In the genomic region with DNA sequence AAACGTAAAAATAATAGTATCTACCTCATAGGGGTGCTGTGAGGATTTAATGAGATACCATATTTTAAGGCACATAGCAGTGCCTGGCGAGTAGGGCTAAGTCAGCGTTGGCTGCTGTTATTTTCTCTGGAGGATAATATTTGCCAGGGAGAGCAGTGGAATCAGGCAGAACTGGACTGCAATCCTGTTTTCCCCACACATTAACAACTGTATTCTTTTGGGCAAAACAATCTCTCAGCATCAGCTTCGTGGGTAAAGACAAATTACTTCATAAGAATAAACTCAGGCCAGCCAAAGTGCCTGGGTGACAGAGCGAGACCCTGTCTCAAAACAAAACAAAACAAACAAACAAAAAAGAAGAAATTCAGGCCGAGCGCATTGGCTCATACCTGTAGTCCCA, we compare ENCODE assay signal across 17 cellular contexts.
"Had no signal": no experiment of that assay in that cellular context is flagged by ENCODE, and none has a peak within 500 bp of the region (broad histone marks: within the 10 kb centered on the region; RNA-seq: fewer than 3 reads in every experiment).

No MANE protein-coding gene starts in this region.

- H3K36me3 ChIP-seq: esophagus squamous epithelium, left lung, pancreas, prostate gland had no signal

- ATAC-seq: left lung; natural killer cell treated with Interleukin-12 subunit alpha and Interleukin-12 subunit beta and Interleukin-15 and Interleukin-18, amount 100 ng/mL, for 72 hours; pancreas had no signal

- H3K27ac ChIP-seq: left lung had no signal

- H3K9me3 ChIP-seq: esophagus squamous epithelium, left lung, pancreas, prostate gland had no signal

- H3K4me3 ChIP-seq: esophagus squamous epithelium, left lung, lung, pancreas, prostate gland, smooth muscle cell had no signal

- DNase-seq: effector memory CD4-positive, alpha-beta T cell; esophagus squamous epithelium; foreskin fibroblast; hippocampal formation; kidney glomerular epithelial cell; left lung; mesenchymal stem cell; midbrain; occipital lobe; pancreas; retina; stimulated activated CD4-positive, alpha-beta T cell treated with anti-CD3 and anti-CD28 coated beads, Interleukin-2, amount 100 ng/mL, for 48 hours; stimulated activated naive CD4-positive, alpha-beta T cell treated with Interleukin-2 at 50 U/mL for 16 hours had no signal

- H3K27me3 ChIP-seq: esophagus squamous epithelium, left lung, pancreas had no signal
